15 cellular contexts compared by ENCODE assay signal in the genomic region with DNA sequence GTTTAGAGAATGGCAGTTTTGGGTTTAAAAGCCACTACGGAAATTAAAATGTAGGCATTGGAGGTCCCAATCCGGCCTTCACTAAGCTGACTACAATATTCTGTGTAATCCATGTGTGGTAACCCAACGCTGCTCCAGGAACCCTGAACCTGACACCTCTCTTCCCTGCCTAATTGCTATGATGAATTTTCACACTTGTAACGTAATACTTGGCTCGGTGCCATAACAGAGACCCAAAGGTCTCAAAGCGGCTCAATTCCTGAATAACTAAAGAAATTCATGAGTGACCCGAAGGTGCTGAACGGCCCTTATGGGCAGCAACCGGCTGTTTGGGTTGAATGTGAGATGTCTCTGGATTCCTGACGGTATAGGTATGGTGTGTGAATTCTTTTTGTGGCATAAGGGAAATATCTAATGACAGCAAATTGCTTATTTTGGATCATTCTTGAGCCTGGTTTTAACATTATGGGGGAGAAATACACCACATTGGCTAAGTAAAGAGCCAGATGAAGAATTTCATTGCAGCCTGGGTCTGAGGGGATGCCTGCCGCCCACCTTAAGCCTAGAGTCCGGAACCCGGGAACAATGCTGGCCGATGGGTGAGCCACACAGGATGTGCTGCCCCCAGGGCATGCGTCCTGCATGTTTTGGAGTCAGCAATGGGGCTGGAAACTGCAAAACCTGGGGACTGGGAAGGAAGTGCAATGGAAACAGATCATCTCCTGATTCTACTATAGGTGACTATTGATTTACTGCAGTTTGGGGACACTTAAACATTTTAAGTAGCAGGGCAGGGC.
"Had no signal": no experiment of that assay in that cellular context is flagged by ENCODE, and none has a peak within 500 bp of the region (broad histone marks: within the 10 kb centered on the region; RNA-seq: fewer than 3 reads in every experiment).

No MANE protein-coding gene starts in this region.

- H3K4me3 Mint-ChIP-seq: activated naive CD4-positive, alpha-beta T cell treated with anti-CD3 and anti-CD28 coated beads for 36 hours; natural killer cell; stimulated activated effector memory CD8-positive, alpha-beta T cell treated with anti-CD3 and anti-CD28 coated beads, Interleukin-12 subunit alpha, Interleukin-12 subunit beta, amount 100 ng/mL, for 72 hours had no signal

- H3K27ac ChIP-seq: cardiac muscle cell, esophagus squamous epithelium, right atrium auricular region, transverse colon, VCaP had no signal

- H3K9me3 ChIP-seq: right atrium auricular region, transverse colon had no signal

- H3K36me3 ChIP-seq: cardiac muscle cell, esophagus squamous epithelium, right atrium auricular region, transverse colon had no signal

- DNase-seq: activated CD4-positive, alpha-beta T cell treated with anti-CD3 and anti-CD28 coated beads for 48 hours; activated CD8-positive, alpha-beta memory T cell treated with anti-CD3 and anti-CD28 coated beads for 24 hours; activated naive CD4-positive, alpha-beta T cell treated with anti-CD3 and anti-CD28 coated beads for 36 hours; esophagus squamous epithelium; foreskin fibroblast; left colon; natural killer cell; nucleus accumbens; small intestine; T1000; transverse colon had no signal

- H3K4me3 ChIP-seq: cardiac muscle cell, esophagus squamous epithelium, right atrium auricular region, transverse colon had no signal

- H3K27ac Mint-ChIP-seq: activated naive CD4-positive, alpha-beta T cell treated with anti-CD3 and anti-CD28 coated beads for 36 hours; natural killer cell; stimulated activated effector memory CD8-positive, alpha-beta T cell treated with anti-CD3 and anti-CD28 coated beads, Interleukin-12 subunit alpha, Interleukin-12 subunit beta, amount 100 ng/mL, for 72 hours had no signal

- H3K36me3 Mint-ChIP-seq: natural killer cell; stimulated activated effector memory CD8-positive, alpha-beta T cell treated with anti-CD3 and anti-CD28 coated beads, Interleukin-12 subunit alpha, Interleukin-12 subunit beta, amount 100 ng/mL, for 72 hours had no signal

- H3K4me1 ChIP-seq: esophagus squamous epithelium, right atrium auricular region, transverse colon had no signal

- ATAC-seq: left colon; natural killer cell; stimulated activated effector memory CD8-positive, alpha-beta T cell treated with anti-CD3 and anti-CD28 coated beads, Interleukin-12 subunit alpha, Interleukin-12 subunit beta, amount 100 ng/mL, for 72 hours had no signal

- H3K4me1 Mint-ChIP-seq: natural killer cell; stimulated activated effector memory CD8-positive, alpha-beta T cell treated with anti-CD3 and anti-CD28 coated beads, Interleukin-12 subunit alpha, Interleukin-12 subunit beta, amount 100 ng/mL, for 72 hours had no signal

- H3K27me3 ChIP-seq: cardiac muscle cell, right atrium auricular region, transverse colon had no signal
